22 cellular contexts compared by ENCODE assay signal in genomic region chr5:97009921-97010320, GRCh38.
DNase-seq lines count a peak whose midpoint lies in the region; ATAC-seq and TF ChIP-seq lines count a peak whose summit lies in the region.
"Had no signal": no experiment of that assay in that cellular context is flagged by ENCODE, and none has a peak within 500 bp of the region (broad histone marks: within the 10 kb centered on the region; RNA-seq: fewer than 3 reads in every experiment).

No MANE protein-coding gene starts in this region.

- H3K79me2 ChIP-seq in OCI-LY3 (ENCODE audit: low read length), result no peaks in the 10 kb centered on the region

- intact Hi-C loops in lower lobe of right lung (cut with DNase I), result no loop called here

- H3K27ac Mint-ChIP-seq in stimulated activated naive CD8-positive, alpha-beta T cell treated with anti-CD3 and anti-CD28 coated beads, Interleukin-15, Interleukin-2, amounts not matched to agents 100 ng/mL and 50 ng/mL, for 24 hours, result peak overlapping the region; percentile 28
- no peak overlapping the region for H3K27ac Mint-ChIP-seq in stimulated activated naive CD8-positive, alpha-beta T cell treated with anti-CD3 and anti-CD28 coated beads, Interleukin-15, amount 100 ng/mL, for 72 hours
- H3K27ac Mint-ChIP-seq in immature natural killer cell, result peak overlapping the region in 5 of 6 donors; percentile 6 to 86 (median 25)
- H3K27ac Mint-ChIP-seq: GM23338, progenitor cell of endocrine pancreas had no signal

- in situ Hi-C loops in brain microvascular endothelial cell (cut with HindIII; ENCODE audit: low pct_ligation_motif_present, low sequenced_read_pairs), result no loop called here

- no peaks in the 10 kb centered on the region for H3K27me3 Mint-ChIP-seq in stimulated activated naive CD8-positive, alpha-beta T cell treated with anti-CD3 and anti-CD28 coated beads, Interleukin-15, Interleukin-2, amounts not matched to agents 100 ng/mL and 50 ng/mL, for 24 hours
- H3K27me3 Mint-ChIP-seq in stimulated activated naive CD8-positive, alpha-beta T cell treated with anti-CD3 and anti-CD28 coated beads, Interleukin-15, amount 100 ng/mL, for 72 hours, result no peaks in the 10 kb centered on the region
- H3K27me3 Mint-ChIP-seq in immature natural killer cell (ENCODE audit: low read depth in 3 of 3), result peaks cover 0 to 3% (median 0%) of the 10 kb centered on the region in 3 donors
- H3K27me3 Mint-ChIP-seq: activated CD4-positive, alpha-beta T cell treated with anti-CD3 and anti-CD28 coated beads, Interleukin-2, amount 10 ng/mL, durations not matched to agents 7 days and 5 days; progenitor cell of endocrine pancreas had no signal

- H3K27me3 ChIP-seq in OCI-LY3 (ENCODE audit: low read depth, low read length), result no peaks in the 10 kb centered on the region
- no peaks in the 10 kb centered on the region for H3K27me3 ChIP-seq in lower lobe of right lung (ENCODE audit: low read depth)
- no peaks in the 10 kb centered on the region for H3K27me3 ChIP-seq in brain microvascular endothelial cell (replicated peaks)
- H3K27me3 ChIP-seq: Peyer's patch, SJSA1, uterus had no signal

- H3K4me1 ChIP-seq in OCI-LY3 (ENCODE audit: low read length) (peaks cover 16% of the 10 kb centered on the region), lower lobe of right lung (peaks cover 11% of the 10 kb centered on the region)
- H3K4me1 ChIP-seq: SJSA1, uterus had no signal

- H3K36me3 Mint-ChIP-seq in stimulated activated naive CD8-positive, alpha-beta T cell treated with anti-CD3 and anti-CD28 coated beads, Interleukin-15, Interleukin-2, amounts not matched to agents 100 ng/mL and 50 ng/mL, for 24 hours (ENCODE audit: low read depth), result peaks cover 55% of the 10 kb centered on the region
- peaks cover 8 to 39% (median 18%) of the 10 kb centered on the region in 3 donors for H3K36me3 Mint-ChIP-seq in immature natural killer cell

- no peak for ATAC-seq in stimulated activated naive CD8-positive, alpha-beta T cell treated with anti-CD3 and anti-CD28 coated beads, Interleukin-15, amount 100 ng/mL, for 72 hours
- no peak for ATAC-seq in GM18858 (IDR thresholded peaks at IDR 0.05; ENCODE audit: unreplicated experiment)
- ATAC-seq in lower lobe of right lung, result no peak
- ATAC-seq: GM23338 had no signal

- TF ChIP-seq CTCF in OCI-LY3 (IDR thresholded peaks at IDR 0.05; ENCODE audit: low read depth, low read length) (no peak), lower lobe of right lung (IDR thresholded peaks at IDR 0.05) (no peak), brain microvascular endothelial cell (IDR thresholded peaks at IDR 0.05; ENCODE audit: low read depth, low read length, missing control alignments) (no peak)

- H3K4me3 ChIP-seq in OCI-LY3 (ENCODE audit: low read length), result no peak overlapping the region
- no peak overlapping the region for H3K4me3 ChIP-seq in lower lobe of right lung
- no peak overlapping the region for H3K4me3 ChIP-seq in brain microvascular endothelial cell (ENCODE audit: low read depth, low read length)
- H3K4me3 ChIP-seq: GM23338, Peyer's patch, SJSA1, uterus had no signal

- no peaks in the 10 kb centered on the region for H3K9me3 Mint-ChIP-seq in stimulated activated naive CD8-positive, alpha-beta T cell treated with anti-CD3 and anti-CD28 coated beads, Interleukin-15, Interleukin-2, amounts not matched to agents 100 ng/mL and 50 ng/mL, for 24 hours
- no peaks in the 10 kb centered on the region for H3K9me3 Mint-ChIP-seq in stimulated activated naive CD8-positive, alpha-beta T cell treated with anti-CD3 and anti-CD28 coated beads, Interleukin-15, amount 100 ng/mL, for 72 hours
- H3K9me3 Mint-ChIP-seq in immature natural killer cell, result no peaks in the 10 kb centered on the region
- H3K9me3 Mint-ChIP-seq: activated CD4-positive, alpha-beta T cell treated with anti-CD3 and anti-CD28 coated beads, Interleukin-2, amount 10 ng/mL, durations not matched to agents 7 days and 5 days; GM23338; T-helper 1 cell treated with Interleukin-12 subunit alpha and Interleukin-12 subunit beta and Interleukin-4 antibody, amounts not matched to agents 30 μg/mL and 1 μg/mL, for 36 hours had no signal

- no peak for DNase-seq in stimulated activated naive CD8-positive, alpha-beta T cell treated with anti-CD3 and anti-CD28 coated beads, Interleukin-15, amount 100 ng/mL, for 72 hours
- no peak for DNase-seq in immature natural killer cell
- no peak for DNase-seq in SHP77 (lab: John Stamatoyannopoulos, UW)
- DNase-seq in lower lobe of right lung, result no peak
- no peak for DNase-seq in brain microvascular endothelial cell
- DNase-seq: activated CD4-positive, alpha-beta T cell treated with anti-CD3 and anti-CD28 coated beads, Interleukin-2, amount 10 ng/mL, durations not matched to agents 7 days and 5 days; activated CD8-positive, alpha-beta memory T cell treated with anti-CD3 and anti-CD28 coated beads, Interleukin-2, amount 50 U/mL, for 48 hours; activated effector memory CD4-positive, alpha-beta T cell treated with anti-CD3 and anti-CD28 coated beads, Interleukin-2, amount 50 U/mL, for 16 hours; anterior cingulate cortex; left ventricle myocardium superior; NCI-H1417; NCI-H446; Peyer's patch; uterus had no signal

- H3K4me2 ChIP-seq in OCI-LY3 (ENCODE audit: low read length), result peak overlapping the region; percentile 60; the same call in 1 of the 2 replicates
- H3K4me2 ChIP-seq: GM23338 had no signal

- peaks cover 18% of the 10 kb centered on the region for H3K36me3 ChIP-seq in OCI-LY3 (replicated peaks; ENCODE audit: low read depth, low read length)
- H3K36me3 ChIP-seq in lower lobe of right lung, result peaks cover 43% of the 10 kb centered on the region
- H3K36me3 ChIP-seq in brain microvascular endothelial cell (replicated peaks), result peaks cover 7% of the 10 kb centered on the region
- H3K36me3 ChIP-seq: uterus had no signal

- H3K4me1 Mint-ChIP-seq in stimulated activated naive CD8-positive, alpha-beta T cell treated with anti-CD3 and anti-CD28 coated beads, Interleukin-15, Interleukin-2, amounts not matched to agents 100 ng/mL and 50 ng/mL, for 24 hours (ENCODE audit: low read depth), result peaks cover 23% of the 10 kb centered on the region
- H3K4me1 Mint-ChIP-seq in stimulated activated naive CD8-positive, alpha-beta T cell treated with anti-CD3 and anti-CD28 coated beads, Interleukin-15, amount 100 ng/mL, for 72 hours, result peaks cover 19% of the 10 kb centered on the region
- peaks cover 17 to 35% of the 10 kb centered on the region in 2 donors for H3K4me1 Mint-ChIP-seq in immature natural killer cell

- no peaks in the 10 kb centered on the region for H4K20me1 ChIP-seq in OCI-LY3 (ENCODE audit: insufficient read depth, low read length)

- H3K9me3 ChIP-seq in OCI-LY3 (ENCODE audit: insufficient read depth, low read length), result no peaks in the 10 kb centered on the region
- H3K9me3 ChIP-seq in lower lobe of right lung, result no peaks in the 10 kb centered on the region
- H3K9me3 ChIP-seq: Peyer's patch, SJSA1, uterus had no signal

- no peak overlapping the region for H3K27ac ChIP-seq in OCI-LY3 (ENCODE audit: low read length)
- H3K27ac ChIP-seq in lower lobe of right lung, result no peak overlapping the region
- H3K27ac ChIP-seq in brain microvascular endothelial cell, result no peak overlapping the region
- H3K27ac ChIP-seq: Peyer's patch, SJSA1, uterus, VCaP had no signal

- no peak overlapping the region for H3K4me3 Mint-ChIP-seq in stimulated activated naive CD8-positive, alpha-beta T cell treated with anti-CD3 and anti-CD28 coated beads, Interleukin-15, Interleukin-2, amounts not matched to agents 100 ng/mL and 50 ng/mL, for 24 hours
- no peak overlapping the region for H3K4me3 Mint-ChIP-seq in stimulated activated naive CD8-positive, alpha-beta T cell treated with anti-CD3 and anti-CD28 coated beads, Interleukin-15, amount 100 ng/mL, for 72 hours
- no peak overlapping the region for H3K4me3 Mint-ChIP-seq in immature natural killer cell
- H3K4me3 Mint-ChIP-seq: activated CD4-positive, alpha-beta T cell treated with anti-CD3 and anti-CD28 coated beads, Interleukin-2, amount 10 ng/mL, durations not matched to agents 7 days and 5 days; GM23338; T-helper 1 cell treated with Interleukin-12 subunit alpha and Interleukin-12 subunit beta and Interleukin-4 antibody, amounts not matched to agents 30 μg/mL and 1 μg/mL, for 36 hours had no signal

- no peak overlapping the region for H2AFZ ChIP-seq in OCI-LY3 (ENCODE audit: low read depth, low read length)
- H2AFZ ChIP-seq: GM23338 had no signal

- no peak overlapping the region for H3K9ac ChIP-seq in OCI-LY3 (ENCODE audit: low read length)

Comparison
In these comparisons a context has a peak if more than half of its experiments do, and no peak if none do; other contexts are left out.
1. H3K27ac Mint-ChIP-seq: peak in stimulated activated naive CD8-positive, alpha-beta T cell treated with anti-CD3 and anti-CD28 coated beads, Interleukin-15, Interleukin-2, amounts not matched to agents 100 ng/mL and 50 ng/mL, for 24 hours (single experiment) and immature natural killer cell (5 of 6); none in stimulated activated naive CD8-positive, alpha-beta T cell treated with anti-CD3 and anti-CD28 coated beads, Interleukin-15, amount 100 ng/mL, for 72 hours (0 of 2).